In genomic region chr9:87868175-87868574, GRCh38 we compare ENCODE assay signal across 23 cellular contexts. TPM values are rescaled to one million over a fixed set of nuclear protein-coding genes. Genes with fewer than 3 reads are reported as not detected.
A peak's percentile ranks its signal among the peaks of the same experiment; 100 is the strongest.
DNase-seq lines count a peak whose midpoint lies in the region; ATAC-seq lines count a peak whose summit lies in the region.
"Had no signal": no experiment of that assay in that cellular context is flagged by ENCODE, and none has a peak within 500 bp of the region (broad histone marks: within the 10 kb centered on the region; RNA-seq: fewer than 3 reads in every experiment).

No MANE protein-coding gene starts in this region.

- H3K27me3 Mint-ChIP-seq in activated CD8-positive, alpha-beta memory T cell treated with anti-CD3 and anti-CD28 coated beads, Interleukin-2, amount 10 ng/mL, durations not matched to agents 7 days and 5 days = no peaks in the 10 kb centered on the region
- H3K27me3 Mint-ChIP-seq: B cell; CD4-positive, alpha-beta T cell had no signal

- intact Hi-C loops in posterior vena cava (cut with DNase I) = no loop called here

- no peak for ATAC-seq in activated CD8-positive, alpha-beta memory T cell treated with anti-CD3 and anti-CD28 coated beads, Interleukin-2, amount 10 ng/mL, durations not matched to agents 7 days and 5 days
- no peak for ATAC-seq in HG02642 (IDR thresholded peaks at IDR 0.05; ENCODE audit: poor library complexity, unreplicated experiment)
- ATAC-seq: CD8-positive, alpha-beta T cell; GM12878 had no signal

- no peaks in the 10 kb centered on the region for H3K36me3 Mint-ChIP-seq in activated CD8-positive, alpha-beta memory T cell treated with anti-CD3 and anti-CD28 coated beads, Interleukin-2, amount 10 ng/mL, durations not matched to agents 7 days and 5 days
- H3K36me3 Mint-ChIP-seq: CD8-positive, alpha-beta T cell had no signal

- no peak overlapping the region for H3K27ac Mint-ChIP-seq in activated CD8-positive, alpha-beta memory T cell treated with anti-CD3 and anti-CD28 coated beads, Interleukin-2, amount 10 ng/mL, durations not matched to agents 7 days and 5 days
- H3K27ac Mint-ChIP-seq: B cell; CD4-positive, alpha-beta T cell; CD8-positive, alpha-beta T cell had no signal

- H3K4me3 Mint-ChIP-seq in activated CD8-positive, alpha-beta memory T cell treated with anti-CD3 and anti-CD28 coated beads, Interleukin-2, amount 10 ng/mL, durations not matched to agents 7 days and 5 days = no peak overlapping the region
- H3K4me3 Mint-ChIP-seq: B cell; CD4-positive, alpha-beta T cell; CD8-positive, alpha-beta T cell had no signal

- H3K9me3 Mint-ChIP-seq in activated CD8-positive, alpha-beta memory T cell treated with anti-CD3 and anti-CD28 coated beads, Interleukin-2, amount 10 ng/mL, durations not matched to agents 7 days and 5 days (ENCODE audit: low read depth) = peaks cover 7% of the 10 kb centered on the region
- H3K9me3 Mint-ChIP-seq: CD4-positive, alpha-beta T cell; CD8-positive, alpha-beta T cell had no signal

- CTCF ChIA-PET in activated CD8-positive, alpha-beta memory T cell treated with anti-CD3 and anti-CD28 coated beads, Interleukin-2, amount 10 ng/mL, durations not matched to agents 7 days and 5 days (lab: Charles Lee) = no interaction called here

- DNase-seq in activated CD8-positive, alpha-beta memory T cell treated with anti-CD3 and anti-CD28 coated beads for 24 hours = peak; percentile 17
- DNase-seq in activated CD8-positive, alpha-beta memory T cell treated with anti-CD3 and anti-CD28 coated beads, Interleukin-2, amount 10 ng/mL, durations not matched to agents 7 days and 5 days = no peak
- peak; percentile 17 for DNase-seq in H7
- DNase-seq in posterior vena cava (ENCODE audit: low spot score) = peak; percentile 62
- no peak for DNase-seq in DMS153 treated with DMSO at 0.1 percent for 48 hours (lab: John Stamatoyannopoulos, UW; ENCODE audit: unreplicated experiment)
- DNase-seq: AML-193; Caco-2; Calu3; CD4-positive, alpha-beta T cell; CD8-positive, alpha-beta T cell; DMS53; DMS79; DND-41; EL; GDM1 had no signal

- no peaks in the 10 kb centered on the region for H3K4me1 Mint-ChIP-seq in activated CD8-positive, alpha-beta memory T cell treated with anti-CD3 and anti-CD28 coated beads, Interleukin-2, amount 10 ng/mL, durations not matched to agents 7 days and 5 days
- H3K4me1 Mint-ChIP-seq: B cell had no signal

- no peak overlapping the region for H3K4me3 ChIP-seq in H7 (ENCODE audit: insufficient read depth, low read depth, low read length)
- H3K4me3 ChIP-seq: A549; BLaER1 treated with 17β-estradiol and CSF1 and Interleukin-3, amounts not matched to agents 10 nM and 100 nM; GM12878 had no signal

- no peaks in the 10 kb centered on the region for H3K27me3 ChIP-seq in H7 (ENCODE audit: control insufficient read depth, insufficient read depth, low read length)
- H3K27me3 ChIP-seq: BLaER1 treated with 17β-estradiol and CSF1 and Interleukin-3, amounts not matched to agents 10 nM and 100 nM had no signal

- H3K36me3 ChIP-seq in H7 (replicated peaks; ENCODE audit: control insufficient read depth, insufficient read depth, low read length) = no peaks in the 10 kb centered on the region
- H3K36me3 ChIP-seq: BLaER1 treated with 17β-estradiol and CSF1 and Interleukin-3, amounts not matched to agents 10 nM and 100 nM had no signal

RNA-seq across cellular contexts. Expression of gene SPATA31E1, which starts 14.5 kb away (rescaled TPM):
- total RNA-seq in activated CD8-positive, alpha-beta memory T cell treated with anti-CD3 and anti-CD28 coated beads, Interleukin-2, amount 10 ng/mL, durations not matched to agents 7 days and 5 days = not detected
- total RNA-seq in H7 (2014; rRNA removed; shearing (Covaris generic)) = 0.07 TPM in 1 of 2 replicates, not detected in the other
- not detected for total RNA-seq in posterior vena cava
- total RNA-seq: A172; B cell; Caco-2; Calu3; CD4-positive, alpha-beta T cell; CD8-positive, alpha-beta T cell; Daoy; G401; GM12878 had no signal

RNA-seq across cellular contexts. Expression of gene SPATA31C1, which starts 49.6 kb away (rescaled TPM):
- total RNA-seq in activated CD8-positive, alpha-beta memory T cell treated with anti-CD3 and anti-CD28 coated beads, Interleukin-2, amount 10 ng/mL, durations not matched to agents 7 days and 5 days = not detected
- 0.03 and 0.07 TPM in 2 replicates for total RNA-seq in H7 (2014; rRNA removed; shearing (Covaris generic))
- not detected for total RNA-seq in posterior vena cava
- total RNA-seq: A172; B cell; Caco-2; Calu3; CD4-positive, alpha-beta T cell; CD8-positive, alpha-beta T cell; Daoy; G401; GM12878 had no signal

Comparison
In these comparisons a context has a peak if more than half of its experiments do, and no peak if none do; other contexts are left out.
1. DNase-seq: peak in activated CD8-positive, alpha-beta memory T cell treated with anti-CD3 and anti-CD28 coated beads for 24 hours (single experiment), H7 (single experiment) and posterior vena cava (single experiment); none in activated CD8-positive, alpha-beta memory T cell treated with anti-CD3 and anti-CD28 coated beads, Interleukin-2, amount 10 ng/mL, durations not matched to agents 7 days and 5 days (single experiment) and DMS153 treated with DMSO at 0.1 percent for 48 hours (single experiment).